In genomic region chr2:111911295-111911977, GRCh38 we compare ENCODE assay signal across 3 cellular contexts.
TF ChIP-seq lines count a peak whose summit lies in the region.

No MANE protein-coding gene starts in this region.

TF ChIP-seq in HEK293, 187 proteins besides CTCF, POLR2A, EP300 and RAD21:
- 0 out of 2 replicates have a peak, but pooled peaks have one; percentile 10 for TF ChIP-seq SCRT2 (tag by site-specific recombination; IDR thresholded peaks at IDR 0.05)
- TF ChIP-seq, protein P1, sequence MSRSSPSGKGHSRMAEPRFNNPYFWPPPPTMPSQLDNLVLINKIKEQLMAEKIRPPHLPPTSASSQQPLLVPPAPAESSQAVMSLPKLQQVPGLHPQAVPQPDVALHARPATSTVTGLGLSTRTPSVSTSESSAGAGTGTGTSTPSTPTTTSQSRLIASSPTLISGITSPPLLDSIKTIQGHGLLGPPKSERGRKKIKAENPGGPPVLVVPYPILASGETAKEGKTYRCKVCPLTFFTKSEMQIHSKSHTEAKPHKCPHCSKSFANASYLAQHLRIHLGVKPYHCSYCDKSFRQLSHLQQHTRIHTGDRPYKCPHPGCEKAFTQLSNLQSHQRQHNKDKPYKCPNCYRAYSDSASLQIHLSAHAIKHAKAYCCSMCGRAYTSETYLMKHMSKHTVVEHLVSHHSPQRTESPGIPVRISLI (tag by site-specific recombination; IDR thresholded peaks at IDR 0.05): 0 out of 2 replicates have a peak, but pooled peaks have one; percentile 33
TF ChIP-seq in HEK293: peak in this region for 2; not testable (repeated sequence) for 185.

TF ChIP-seq in K562, 482 proteins besides CTCF, POLR2A, EP300 and RAD21:
- TF ChIP-seq, protein P2, sequence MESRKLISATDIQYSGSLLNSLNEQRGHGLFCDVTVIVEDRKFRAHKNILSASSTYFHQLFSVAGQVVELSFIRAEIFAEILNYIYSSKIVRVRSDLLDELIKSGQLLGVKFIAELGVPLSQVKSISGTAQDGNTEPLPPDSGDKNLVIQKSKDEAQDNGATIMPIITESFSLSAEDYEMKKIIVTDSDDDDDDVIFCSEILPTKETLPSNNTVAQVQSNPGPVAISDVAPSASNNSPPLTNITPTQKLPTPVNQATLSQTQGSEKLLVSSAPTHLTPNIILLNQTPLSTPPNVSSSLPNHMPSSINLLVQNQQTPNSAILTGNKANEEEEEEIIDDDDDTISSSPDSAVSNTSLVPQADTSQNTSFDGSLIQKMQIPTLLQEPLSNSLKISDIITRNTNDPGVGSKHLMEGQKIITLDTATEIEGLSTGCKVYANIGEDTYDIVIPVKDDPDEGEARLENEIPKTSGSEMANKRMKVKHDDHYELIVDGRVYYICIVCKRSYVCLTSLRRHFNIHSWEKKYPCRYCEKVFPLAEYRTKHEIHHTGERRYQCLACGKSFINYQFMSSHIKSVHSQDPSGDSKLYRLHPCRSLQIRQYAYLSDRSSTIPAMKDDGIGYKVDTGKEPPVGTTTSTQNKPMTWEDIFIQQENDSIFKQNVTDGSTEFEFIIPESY (CRISPR knock-in tag; IDR thresholded peaks at IDR 0.05): peak; percentile 70

TF ChIP-seq in HepG2, 621 proteins besides CTCF, POLR2A, EP300 and RAD21:
- TF ChIP-seq, protein P1 (CRISPR knock-in tag; IDR thresholded peaks at IDR 0.05; ENCODE audit: borderline replicate concordance): peak; percentile 51; the same call in 1 of the 2 replicates
- TF ChIP-seq ZNF501 (CRISPR knock-in tag; IDR thresholded peaks at IDR 0.05): 0 out of 2 replicates have a peak, but pooled peaks have one; percentile 18
- peak; percentile 64 for TF ChIP-seq ZNF121 (CRISPR knock-in tag; IDR thresholded peaks at IDR 0.05)
